Comparison of ENCODE assay signal across 2 cellular contexts in the genomic region with DNA sequence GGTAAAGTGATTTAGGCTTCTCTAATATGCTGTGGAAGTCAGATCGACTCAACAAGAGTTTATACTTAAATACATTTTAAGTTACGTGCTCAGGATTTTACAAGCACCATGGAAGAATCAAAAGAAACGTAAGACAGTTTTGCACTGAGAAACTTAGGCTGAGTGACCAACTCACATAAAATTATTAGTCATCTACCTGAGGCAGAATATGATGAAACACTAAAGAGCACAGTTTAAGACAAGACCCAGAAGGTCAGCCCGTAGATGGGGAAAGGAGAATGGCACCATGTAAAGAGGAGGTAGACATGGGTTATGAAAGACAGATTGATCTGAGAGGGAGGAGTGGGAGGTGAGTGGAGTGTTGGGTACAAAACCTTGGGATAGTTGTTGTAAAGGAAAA. TPM values are rescaled to one million over a fixed set of nuclear protein-coding genes. Genes with fewer than 3 reads are reported as not detected.
"Had no signal": no experiment of that assay in that cellular context is flagged by ENCODE, and none has a peak within 500 bp of the region (broad histone marks: within the 10 kb centered on the region; RNA-seq: fewer than 3 reads in every experiment).

No MANE protein-coding gene starts in this region.

RNA-seq across cellular contexts. Expression of gene REP15, which starts 53.9 kb away (rescaled TPM):
- total RNA-seq: activated CD8-positive, alpha-beta T cell treated with anti-CD3 and anti-CD28 coated beads for 36 hours; activated T-cell treated with anti-CD3 and anti-CD28 coated beads, Interleukin-2, amount 50 U/mL, for 72 hours had no signal
